27 cellular contexts compared by ENCODE assay signal in genomic region chr1:40535732-40536131, GRCh38. TPM values are rescaled to one million over a fixed set of nuclear protein-coding genes. Genes with fewer than 3 reads are reported as not detected.
A peak's percentile ranks its signal among the peaks of the same experiment; 100 is the strongest.
DNase-seq lines count a peak whose midpoint lies in the region; ATAC-seq, FAIRE-seq and TF ChIP-seq lines count a peak whose summit lies in the region.
"Had no signal": no experiment of that assay in that cellular context is flagged by ENCODE, and none has a peak within 500 bp of the region (broad histone marks: within the 10 kb centered on the region; RNA-seq: fewer than 3 reads in every experiment).

No MANE protein-coding gene starts in this region.

- H3K27ac ChIP-seq in CD4-positive, alpha-beta T cell (ENCODE audit: low read depth, low read length) = no peak overlapping the region
- peak overlapping the region in 2 of 3 donors; percentile 29 to 79 for H3K27ac ChIP-seq in right lobe of liver
- H3K27ac ChIP-seq: 22Rv1; A549; BLaER1 treated with 17β-estradiol and CSF1 and Interleukin-3, amounts not matched to agents 10 nM and 100 nM; GM23248 had no signal

- 46% methylated on average over 2 of the region's 2 CpGs for whole genome bisulfite sequencing in right lobe of liver (ENCODE audit: insufficient coverage, low coverage, low lambda C conversion rate, missing lambda C conversion rate)

- no peak for FAIRE-seq in GM12892 (lab: Jason Lieb, UNC)
- FAIRE-seq: A549, GM12891, GM19239, H1 had no signal

- H3K9me3 ChIP-seq in CD4-positive, alpha-beta T cell (ENCODE audit: control insufficient read depth, low read length) = no peaks in the 10 kb centered on the region
- H3K9me3 ChIP-seq in right lobe of liver = no peaks in the 10 kb centered on the region
- H3K9me3 ChIP-seq: BE2C had no signal

- H3K9me3 Mint-ChIP-seq in CD4-positive, alpha-beta T cell = peaks cover 3% of the 10 kb centered on the region

- peak overlapping the region; percentile 4 for H3K4me3 Mint-ChIP-seq in CD4-positive, alpha-beta T cell
- H3K4me3 Mint-ChIP-seq: CD14-positive monocyte; CD4-positive, alpha-beta memory T cell had no signal

- no peak for DNase-seq in CD4-positive, alpha-beta T cell
- DNase-seq in amniotic epithelial cell (ENCODE audit: low read depth) = peak; percentile 24
- no peak for DNase-seq in left lobe of liver (ENCODE audit: low spot score)
- DNase-seq in right lobe of liver = no peak
- no peak for DNase-seq in GM12892 (ENCODE audit: insufficient read length)
- DNase-seq in NCI-H1417 (lab: John Stamatoyannopoulos, UW) = no peak
- no peak for DNase-seq in HPDE6-E6E7 (ENCODE audit: extremely low spot score)
- DNase-seq: ACHN; AML-193; BE2C; Calu3; CD4-positive, alpha-beta memory T cell; COR-L47; DMS53; DMS79 treated with DMSO at 0.1 percent for 48 hours; GF-D8; GM23248; H7; HCEC 1CT had no signal

- peaks cover 0 to 3% (median 0%) of the 10 kb centered on the region in 4 donors for H3K36me3 ChIP-seq in right lobe of liver
- H3K36me3 ChIP-seq: BE2C had no signal

- CTCF ChIA-PET in CD4-positive, alpha-beta T cell (lab: Charles Lee) = interaction anchor here (0.6 kb wide), 1 partner anchor 524 kb away, joined by 3 read pairs; no protein-coding TSS in a partner anchor

- H3K27me3 ChIP-seq in CD4-positive, alpha-beta T cell (ENCODE audit: control insufficient read depth, insufficient read depth, low read length) = no peaks in the 10 kb centered on the region
- H3K27me3 ChIP-seq in right lobe of liver = no peaks in the 10 kb centered on the region
- H3K27me3 ChIP-seq: BE2C; BLaER1 treated with 17β-estradiol and CSF1 and Interleukin-3, amounts not matched to agents 10 nM and 100 nM had no signal

- TF ChIP-seq POLR2A in right lobe of liver (IDR thresholded peaks at IDR 0.05) (no peak), GM12892 (IDR thresholded peaks at IDR 0.05; ENCODE audit: low read depth, low read length) (no peak)

- H3K4me1 Mint-ChIP-seq in CD4-positive, alpha-beta T cell (ENCODE audit: low read depth) = peaks cover 27% of the 10 kb centered on the region

- no peak for ATAC-seq in CD4-positive, alpha-beta T cell (ENCODE audit: poor library complexity)
- ATAC-seq in left lobe of liver (peak; percentile 25), right lobe of liver (peak; percentile 29 to 47 (median 38))
- ATAC-seq: A549 had no signal

- no peak overlapping the region for H3K27ac Mint-ChIP-seq in CD4-positive, alpha-beta T cell

- H3K36me3 Mint-ChIP-seq in CD4-positive, alpha-beta T cell (ENCODE audit: low read depth) = peaks cover 43% of the 10 kb centered on the region

- TF ChIP-seq CTCF in CD4-positive, alpha-beta T cell (IDR thresholded peaks at IDR 0.05) = no peak
- TF ChIP-seq CTCF in right lobe of liver (IDR thresholded peaks at IDR 0.05) = no peak

- no peak overlapping the region for H3K4me3 ChIP-seq in right lobe of liver
- H3K4me3 ChIP-seq: A549; BLaER1 treated with 17β-estradiol and CSF1 and Interleukin-3, amounts not matched to agents 10 nM and 100 nM; GM23248 had no signal

- intact Hi-C loops in CD4-positive, alpha-beta T cell (cut with DNase I, micrococcal nuclease) = no loop called here
- intact Hi-C loops in right lobe of liver (cut with DNase I) = no loop called here

- POLR2A ChIA-PET in CD4-positive, alpha-beta T cell (lab: Charles Lee) = no interaction called here

- H3K4me1 ChIP-seq in right lobe of liver = peaks cover 0 to 35% (median 0%) of the 10 kb centered on the region in 4 donors
- H3K4me1 ChIP-seq: BE2C had no signal

- no peaks in the 10 kb centered on the region for H3K27me3 Mint-ChIP-seq in CD4-positive, alpha-beta T cell

RNA-seq across cellular contexts. Expression of gene ZNF684, which starts 4.3 kb away (rescaled TPM):
- 1 to 10 TPM; 1.3 to 1.7 TPM for total RNA-seq in CD4-positive, alpha-beta T cell
- 4.8 TPM for total RNA-seq in left lobe of liver
- total RNA-seq in right lobe of liver = 10 to 100 TPM in 2 of 6 experiments, 1 to 10 TPM in 4; 6.0 to 11.0 (median 8.6) TPM
- 4.7 TPM for polyA plus RNA-seq in GM12892 (2012; ENCODE audit: missing spikeins)

RNA-seq across cellular contexts. Expression of gene EXO5, which starts 27.2 kb away (rescaled TPM):
- 1 to 10 TPM; 4.5 to 4.9 TPM for total RNA-seq in CD4-positive, alpha-beta T cell
- 3.6 TPM for total RNA-seq in left lobe of liver
- total RNA-seq in right lobe of liver = 1 to 10 TPM; 2.5 to 7.7 (median 3.9) TPM
- 10.7 TPM for polyA plus RNA-seq in GM12892 (2012; ENCODE audit: missing spikeins)

RNA-seq across cellular contexts. Expression of gene ZFP69, which starts 58.6 kb away (rescaled TPM):
- 1 to 10 TPM; 1.1 to 1.4 TPM for total RNA-seq in CD4-positive, alpha-beta T cell
- total RNA-seq in left lobe of liver (1.1 TPM), right lobe of liver (1 to 10 TPM in 5 of 6 experiments, under 1 TPM in 1; 0.88 to 2.2 (median 1.5) TPM)
- polyA plus RNA-seq in GM12892 (2012; ENCODE audit: missing spikeins) = 3.1 TPM
- total RNA-seq: G401 had no signal
- polyA plus RNA-seq: A549 had no signal
